In the genomic region with DNA sequence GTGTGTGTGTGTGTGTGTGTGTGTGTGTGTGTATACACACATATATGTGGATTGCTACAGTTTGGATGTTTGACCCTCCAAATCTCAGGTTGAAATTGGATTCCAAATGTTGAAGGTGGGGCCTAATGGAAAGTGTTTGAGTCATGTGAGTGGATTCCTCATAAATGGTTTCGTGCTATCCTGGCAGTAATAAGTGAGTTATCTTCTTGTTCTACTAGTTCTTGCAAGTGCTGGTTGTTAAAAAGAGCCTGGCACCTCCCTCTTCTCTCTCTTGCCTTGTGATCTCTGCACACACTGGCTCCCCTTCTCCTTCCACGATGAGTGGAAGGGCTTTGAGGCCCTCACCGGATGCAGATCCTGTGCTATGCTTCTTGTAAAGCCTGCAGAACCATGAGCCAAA, we compare ENCODE assay signal across 19 cellular contexts.
DNase-seq lines count a peak whose midpoint lies in the region; ATAC-seq, FAIRE-seq and TF ChIP-seq lines count a peak whose summit lies in the region.
"Had no signal": no experiment of that assay in that cellular context is flagged by ENCODE, and none has a peak within 500 bp of the region (broad histone marks: within the 10 kb centered on the region; RNA-seq: fewer than 3 reads in every experiment).

No MANE protein-coding gene starts in this region.

- H3K4me1 Mint-ChIP-seq in CD8-positive, alpha-beta T cell (ENCODE audit: low read depth), result no peaks in the 10 kb centered on the region
- H3K4me1 Mint-ChIP-seq in stimulated activated naive CD8-positive, alpha-beta T cell treated with anti-CD3 and anti-CD28 coated beads, Interleukin-15, amount 100 ng/mL, for 72 hours, result no peaks in the 10 kb centered on the region
- H3K4me1 Mint-ChIP-seq: CD14-positive monocyte; CD4-positive, alpha-beta memory T cell had no signal

- H3K9me1 ChIP-seq in keratinocyte (ENCODE audit: control insufficient read depth, extremely low read depth, insufficient read depth, low read length), result no peaks in the 10 kb centered on the region

- CTCF ChIA-PET in CD8-positive, alpha-beta T cell (lab: Charles Lee), result no interaction called here
- CTCF ChIA-PET in RWPE1 (lab: Yijun Ruan, JAX), result no interaction called here

- H3K9me3 ChIP-seq in CD8-positive, alpha-beta T cell (ENCODE audit: low read length), result no peaks in the 10 kb centered on the region
- no peaks in the 10 kb centered on the region for H3K9me3 ChIP-seq in keratinocyte (ENCODE audit: control insufficient read depth, low read depth, low read length)
- H3K9me3 ChIP-seq: HAP-1 had no signal

- intact Hi-C loops in CD8-positive, alpha-beta T cell (cut with DNase I, micrococcal nuclease), result no loop called here

- H3K27ac Mint-ChIP-seq in CD8-positive, alpha-beta T cell, result peak overlapping the region; percentile 43
- H3K27ac Mint-ChIP-seq in stimulated activated naive CD8-positive, alpha-beta T cell treated with anti-CD3 and anti-CD28 coated beads, Interleukin-15, amount 100 ng/mL, for 72 hours, result no peak overlapping the region
- H3K27ac Mint-ChIP-seq: CD4-positive, alpha-beta memory T cell had no signal

- peak overlapping the region; percentile 22 for H3K4me2 ChIP-seq in keratinocyte (ENCODE audit: control insufficient read depth, extremely low read depth, insufficient read depth, low read depth, low read length)
- H3K4me2 ChIP-seq: BLaER1 had no signal

- no peaks in the 10 kb centered on the region for H3K79me2 ChIP-seq in keratinocyte (ENCODE audit: control insufficient read depth, insufficient read depth, low read length)

- dilution Hi-C loops in keratinocyte (cut with MboI; ENCODE audit: extremely low pct_ligation_motif_present, low sequenced_read_pairs), result no loop called here

- TF ChIP-seq CTCF in CD8-positive, alpha-beta T cell (IDR thresholded peaks at IDR 0.05), result no peak
- TF ChIP-seq CTCF in RWPE1 (conservative IDR thresholded peaks at IDR 0.05; ENCODE audit: low read depth), result no peak
- TF ChIP-seq CTCF in epithelial cell of esophagus (IDR thresholded peaks at IDR 0.05; ENCODE audit: insufficient read depth, low read depth, low read length, missing control alignments), result no peak
- TF ChIP-seq CTCF in keratinocyte (optimal IDR thresholded peaks at IDR 0.05 in 1 of 3, IDR thresholded peaks at IDR 0.05 in 1 of 3, conservative IDR thresholded peaks at IDR 0.05 in 1 of 3; ENCODE audit: extremely low read depth in 1 of 3, insufficient read depth in 2 of 3, low read length in 3 of 3), result no peak

- no peak overlapping the region for H3K9ac ChIP-seq in keratinocyte (ENCODE audit: control insufficient read depth, extremely low read depth, insufficient read depth, low read length)
- H3K9ac ChIP-seq: BLaER1 had no signal

- no peak overlapping the region for H3K4me3 Mint-ChIP-seq in CD8-positive, alpha-beta T cell
- no peak overlapping the region for H3K4me3 Mint-ChIP-seq in stimulated activated naive CD8-positive, alpha-beta T cell treated with anti-CD3 and anti-CD28 coated beads, Interleukin-15, amount 100 ng/mL, for 72 hours
- H3K4me3 Mint-ChIP-seq: CD14-positive monocyte; CD4-positive, alpha-beta memory T cell had no signal

- no peaks in the 10 kb centered on the region for H3K27me3 ChIP-seq in CD8-positive, alpha-beta T cell (ENCODE audit: insufficient read depth, low read length)
- H3K27me3 ChIP-seq in keratinocyte (ENCODE audit: control insufficient read depth, extremely low read depth, insufficient read depth, low read length), result no peaks in the 10 kb centered on the region

- peaks cover 9% of the 10 kb centered on the region for H3K9me3 Mint-ChIP-seq in CD8-positive, alpha-beta T cell
- H3K9me3 Mint-ChIP-seq in stimulated activated naive CD8-positive, alpha-beta T cell treated with anti-CD3 and anti-CD28 coated beads, Interleukin-15, amount 100 ng/mL, for 72 hours, result peaks cover 0 to 10% of the 10 kb centered on the region in 2 donors

- no peak for ATAC-seq in CD8-positive, alpha-beta T cell
- ATAC-seq in GM21529 (IDR thresholded peaks at IDR 0.05; ENCODE audit: unreplicated experiment) (no peak), GM19397 (IDR thresholded peaks at IDR 0.05; ENCODE audit: unreplicated experiment) (no peak)
- ATAC-seq in stimulated activated naive CD8-positive, alpha-beta T cell treated with anti-CD3 and anti-CD28 coated beads, Interleukin-15, amount 100 ng/mL, for 72 hours, result no peak
- ATAC-seq: GM12878 had no signal

- H2AFZ ChIP-seq in keratinocyte (ENCODE audit: control insufficient read depth, low read length), result peak overlapping the region; percentile 36

- H4K20me1 ChIP-seq in keratinocyte (ENCODE audit: control insufficient read depth, extremely low read depth, insufficient read depth, low read length), result no peaks in the 10 kb centered on the region
- H4K20me1 ChIP-seq: BLaER1 had no signal

- no peak overlapping the region for H3K4me3 ChIP-seq in CD8-positive, alpha-beta T cell (ENCODE audit: low read depth, low read length)
- H3K4me3 ChIP-seq in epithelial cell of esophagus (ENCODE audit: low read length), result no peak overlapping the region
- no peak overlapping the region for H3K4me3 ChIP-seq in keratinocyte (ENCODE audit: control insufficient read depth in 2 of 3, extremely low read depth in 1 of 3, insufficient read depth in 2 of 3, low read depth in 1 of 3, low read length in 3 of 3)
- H3K4me3 ChIP-seq: BLaER1, GM12878, HAP-1 had no signal

- DNase-seq in CD8-positive, alpha-beta T cell, result no peak
- DNase-seq in RWPE1 (ENCODE audit: low spot score) (peak; percentile 0), epithelial cell of esophagus (ENCODE audit: low read depth) (peak; percentile 48), keratinocyte (ENCODE audit: low read depth, low spot score) (peak; percentile 13)
- no peak for DNase-seq in stimulated activated naive CD8-positive, alpha-beta T cell treated with anti-CD3 and anti-CD28 coated beads, Interleukin-15, amount 100 ng/mL, for 72 hours
- DNase-seq: 8988T; CD4-positive, alpha-beta memory T cell; COR-L47; DMS 273 treated with DMSO at 0.1 percent for 48 hours; DMS53; DND-41; EL; GOT3 had no signal

- no peaks in the 10 kb centered on the region for H3K4me1 ChIP-seq in CD8-positive, alpha-beta T cell (ENCODE audit: insufficient read depth, low read length)
- H3K4me1 ChIP-seq in keratinocyte (ENCODE audit: control insufficient read depth, extremely low read depth, insufficient read depth, low read length), result no peaks in the 10 kb centered on the region
- H3K4me1 ChIP-seq: BLaER1, HAP-1 had no signal

- no peaks in the 10 kb centered on the region for H3K36me3 Mint-ChIP-seq in CD8-positive, alpha-beta T cell
- H3K36me3 Mint-ChIP-seq: CD14-positive monocyte had no signal

- H3K27me3 Mint-ChIP-seq in CD8-positive, alpha-beta T cell (ENCODE audit: low read depth), result no peaks in the 10 kb centered on the region
- no peaks in the 10 kb centered on the region for H3K27me3 Mint-ChIP-seq in stimulated activated naive CD8-positive, alpha-beta T cell treated with anti-CD3 and anti-CD28 coated beads, Interleukin-15, amount 100 ng/mL, for 72 hours
- H3K27me3 Mint-ChIP-seq: CD4-positive, alpha-beta memory T cell had no signal

- H3K36me3 ChIP-seq in CD8-positive, alpha-beta T cell (ENCODE audit: insufficient read depth, low read length), result no peaks in the 10 kb centered on the region
- H3K36me3 ChIP-seq in keratinocyte (ENCODE audit: control insufficient read depth in 2 of 2, extremely low read depth in 1 of 2, insufficient read depth in 2 of 2, low read length in 2 of 2), result no peaks in the 10 kb centered on the region
- H3K36me3 ChIP-seq: BLaER1, HAP-1 had no signal

- POLR2A ChIA-PET in CD8-positive, alpha-beta T cell (lab: Charles Lee), result no interaction called here
- POLR2A ChIA-PET in RWPE1 (lab: Yijun Ruan, JAX; ENCODE audit: low non-redundant PET), result no interaction called here

- no peak for FAIRE-seq in keratinocyte (lab: Jason Lieb, UNC)
- FAIRE-seq: GM12878 had no signal

- H3K27ac ChIP-seq in CD8-positive, alpha-beta T cell (ENCODE audit: low read depth, low read length), result no peak overlapping the region
- no peak overlapping the region for H3K27ac ChIP-seq in RWPE1
- no peak overlapping the region for H3K27ac ChIP-seq in keratinocyte (ENCODE audit: control insufficient read depth, insufficient read depth, low read length)
- H3K27ac ChIP-seq: BLaER1 had no signal

Comparison
In these comparisons a context has a peak if more than half of its experiments do, and no peak if none do; other contexts are left out.
1. DNase-seq: peak in RWPE1 (single experiment), epithelial cell of esophagus (single experiment) and keratinocyte (single experiment); none in CD8-positive, alpha-beta T cell (0 of 7) and stimulated activated naive CD8-positive, alpha-beta T cell treated with anti-CD3 and anti-CD28 coated beads, Interleukin-15, amount 100 ng/mL, for 72 hours (0 of 2).